21 cellular contexts compared by ENCODE assay signal in genomic region chr5:53893626-53894025, GRCh38.
"Had no signal": no experiment of that assay in that cellular context is flagged by ENCODE, and none has a peak within 500 bp of the region (broad histone marks: within the 10 kb centered on the region; RNA-seq: fewer than 3 reads in every experiment).

No MANE protein-coding gene starts in this region.

- H3K4me1 Mint-ChIP-seq: neural crest cell; stimulated activated naive B cell treated with anti-CD40 and anti-IgM and Interleukin-4, amounts not matched to agents 10 μg/mL and 1 μg/mL and 100 μg/mL, for 72 hours; stimulated activated naive CD8-positive, alpha-beta T cell treated with anti-CD3 and anti-CD28 coated beads, Interleukin-15, amount 100 ng/mL, for 72 hours had no signal

- H3K27me3 ChIP-seq: colonic mucosa, esophagus squamous epithelium, gastroesophageal sphincter, hepatocyte, ovary, right lobe of liver, testis, tibial nerve, upper lobe of right lung had no signal

- H3K36me3 Mint-ChIP-seq: natural killer cell; stimulated activated naive B cell treated with anti-CD40 and anti-IgM and Interleukin-4, amounts not matched to agents 10 μg/mL and 1 μg/mL and 100 μg/mL, for 72 hours had no signal

- H3K4me3 Mint-ChIP-seq: natural killer cell; neural crest cell; stimulated activated naive B cell treated with anti-CD40 and anti-IgM and Interleukin-4, amounts not matched to agents 10 μg/mL and 1 μg/mL and 100 μg/mL, for 72 hours; stimulated activated naive CD8-positive, alpha-beta T cell treated with anti-CD3 and anti-CD28 coated beads, Interleukin-15, amount 100 ng/mL, for 72 hours had no signal

- H3K4me3 ChIP-seq: colonic mucosa, esophagus squamous epithelium, gastroesophageal sphincter, hepatocyte, mucosa of descending colon, ovary, right lobe of liver, testis, tibial nerve, upper lobe of right lung had no signal

- H3K4me1 ChIP-seq: colonic mucosa, esophagus squamous epithelium, gastroesophageal sphincter, right lobe of liver, testis, tibial nerve, upper lobe of right lung had no signal

- H3K27ac ChIP-seq: colonic mucosa, esophagus squamous epithelium, gastroesophageal sphincter, hepatocyte, ovary, right lobe of liver, testis, tibial nerve, upper lobe of right lung had no signal

- H3K36me3 ChIP-seq: colonic mucosa, esophagus squamous epithelium, gastroesophageal sphincter, ovary, right lobe of liver, tibial nerve, upper lobe of right lung had no signal

- H3K27me3 Mint-ChIP-seq: stimulated activated naive B cell treated with anti-CD40 and anti-IgM and Interleukin-4, amounts not matched to agents 10 μg/mL and 1 μg/mL and 100 μg/mL, for 72 hours; stimulated activated naive CD8-positive, alpha-beta T cell treated with anti-CD3 and anti-CD28 coated beads, Interleukin-15, amount 100 ng/mL, for 72 hours had no signal

- DNase-seq: colonic mucosa; dermis blood vessel endothelial cell; esophagus squamous epithelium; foreskin fibroblast; glutamatergic neuron; left colon; mammary epithelial cell; mucosa of descending colon; natural killer cell; ovary; right lobe of liver; stimulated activated CD4-positive, alpha-beta T cell treated with anti-CD3 and anti-CD28 coated beads, Interleukin-2, amount 100 ng/mL, for 24 hours; stimulated activated CD4-positive, alpha-beta T cell treated with anti-CD3 and anti-CD28 coated beads, Interleukin-4, amount 100 ng/mL, for 4 hours; stimulated activated naive B cell treated with anti-CD40 and anti-IgM and Interleukin-4, amounts not matched to agents 10 μg/mL and 1 μg/mL and 100 μg/mL, for 72 hours; stimulated activated naive CD8-positive, alpha-beta T cell treated with anti-CD3 and anti-CD28 coated beads, Interleukin-15, amount 100 ng/mL, for 72 hours; testis; upper lobe of right lung had no signal

- H3K9me3 ChIP-seq: colonic mucosa, esophagus squamous epithelium, gastroesophageal sphincter, mucosa of descending colon, ovary, right lobe of liver, testis, tibial nerve, upper lobe of right lung had no signal

- H3K27ac Mint-ChIP-seq: stimulated activated naive B cell treated with anti-CD40 and anti-IgM and Interleukin-4, amounts not matched to agents 10 μg/mL and 1 μg/mL and 100 μg/mL, for 72 hours had no signal

- ATAC-seq: gastroesophageal sphincter; left colon; mucosa of descending colon; natural killer cell; right lobe of liver; stimulated activated naive B cell treated with anti-CD40 and anti-IgM and Interleukin-4, amounts not matched to agents 10 μg/mL and 1 μg/mL and 100 μg/mL, for 72 hours; stimulated activated naive CD8-positive, alpha-beta T cell treated with anti-CD3 and anti-CD28 coated beads, Interleukin-15, amount 100 ng/mL, for 72 hours; upper lobe of right lung had no signal

- H3K9me3 Mint-ChIP-seq: natural killer cell; stimulated activated naive CD8-positive, alpha-beta T cell treated with anti-CD3 and anti-CD28 coated beads, Interleukin-15, amount 100 ng/mL, for 72 hours had no signal
